12 cellular contexts compared by ENCODE assay signal in genomic region chr6:149766156-149766768, GRCh38. TPM values are rescaled to one million over a fixed set of nuclear protein-coding genes. Genes with fewer than 3 reads are reported as not detected.
A peak's percentile ranks its signal among the peaks of the same experiment; 100 is the strongest.
DNase-seq lines count a peak whose midpoint lies in the region; ATAC-seq and TF ChIP-seq lines count a peak whose summit lies in the region.
"Had no signal": no experiment of that assay in that cellular context is flagged by ENCODE, and none has a peak within 500 bp of the region (broad histone marks: within the 10 kb centered on the region; RNA-seq: fewer than 3 reads in every experiment).

No MANE protein-coding gene starts in this region.

- 23 to 35% methylated on average over 3 of the region's 3 CpGs for WGBS in aorta, 2 donors

- H3K4me1 ChIP-seq in left ventricle myocardium inferior: peaks cover 7% of the 10 kb centered on the region
- H3K4me1 ChIP-seq in aorta (ENCODE audit: control insufficient read depth in 1 of 2, insufficient read depth in 2 of 2, low read length in 2 of 2): peaks cover 0 to 3% of the 10 kb centered on the region in 2 donors

- TF ChIP-seq CTCF in left ventricle myocardium inferior (IDR thresholded peaks at IDR 0.05; ENCODE audit: borderline replicate concordance) (no peak), VCaP (conservative IDR thresholded peaks at IDR 0.05) (no peak)

- DNase-seq in left ventricle myocardium superior: no peak
- no peak for DNase-seq in left ventricle myocardium inferior
- DNase-seq in fibroblast of the conjunctiva (ENCODE audit: low read depth): peak; percentile 86
- no peak for DNase-seq in aorta
- no peak for DNase-seq in mucosa of gallbladder (ENCODE audit: low spot score)
- no peak for DNase-seq in NCI-H446 (lab: John Stamatoyannopoulos, UW)
- DNase-seq: activated CD4-positive, alpha-beta T cell treated with anti-CD3 and anti-CD28 coated beads, Interleukin-2, amount 10 ng/mL, durations not matched to agents 24 days and 14 days; activated effector memory CD4-positive, alpha-beta T cell treated with Interleukin-2 at 50 U/mL for 16 hours; NCI-H2227 treated with DMSO at 0.1 percent for 48 hours had no signal

- H3K27ac ChIP-seq in left ventricle myocardium inferior (replicated peaks) (no peak overlapping the region), VCaP (peak overlapping the region; percentile 56), aorta (ENCODE audit: low read depth in 1 of 2, low read length in 2 of 2) (no peak overlapping the region)

- ATAC-seq in left ventricle myocardium superior (peak; percentile 34), aorta (ENCODE audit: low FRiP score) (peak; percentile 19), HG03045 (IDR thresholded peaks at IDR 0.05; ENCODE audit: unreplicated experiment) (no peak)

- H3K9me3 ChIP-seq in left ventricle myocardium inferior (replicated peaks) (peaks cover 12% of the 10 kb centered on the region), aorta (ENCODE audit: control insufficient read depth, low read length) (no peaks in the 10 kb centered on the region)

- no peak overlapping the region for H3K4me3 ChIP-seq in left ventricle myocardium inferior
- H3K4me3 ChIP-seq in aorta (ENCODE audit: low read length in 2 of 2): no peak overlapping the region
- H3K4me3 ChIP-seq: lung had no signal

- H3K36me3 ChIP-seq in left ventricle myocardium inferior: peaks cover 30% of the 10 kb centered on the region
- H3K36me3 ChIP-seq in aorta (ENCODE audit: control insufficient read depth in 1 of 2, insufficient read depth in 2 of 2, low read length in 1 of 2): no peaks in the 10 kb centered on the region

- intact Hi-C loops in left ventricle myocardium superior (cut with micrococcal nuclease): no loop called here
- intact Hi-C loops in left ventricle myocardium inferior (cut with micrococcal nuclease): no loop called here
- intact Hi-C loops in aorta (cut with DNase I): no loop called here

- H3K27me3 ChIP-seq in left ventricle myocardium inferior (ENCODE audit: low read depth) (no peaks in the 10 kb centered on the region), aorta (ENCODE audit: control insufficient read depth in 1 of 2, insufficient read depth in 2 of 2, low read length in 1 of 2) (no peaks in the 10 kb centered on the region)

RNA-seq across cellular contexts. Expression of gene PCMT1, which starts 16.7 kb away (rescaled TPM):
- 171 TPM for total RNA-seq in left ventricle myocardium superior
- 166 TPM for total RNA-seq in left ventricle myocardium inferior
- total RNA-seq in aorta: 10 to 100 TPM; 48.4 to 55.9 TPM
- 10 to 100 TPM; 51.9 to 72.1 TPM for polyA plus RNA-seq in aorta
- 50.9 TPM for total RNA-seq in mucosa of gallbladder

RNA-seq across cellular contexts. Expression of gene NUP43, which starts 19.9 kb away (rescaled TPM):
- total RNA-seq in left ventricle myocardium superior (30.1 TPM), left ventricle myocardium inferior (29.7 TPM), aorta (10 to 100 TPM; 28.6 to 32.1 TPM), mucosa of gallbladder (31.6 TPM)
- polyA plus RNA-seq in aorta: 10 to 100 TPM in 1 of 2 donors, 1 to 10 TPM in 1; 3.6 to 10.6 TPM

RNA-seq across cellular contexts. Expression of gene LATS1, which starts 48.4 kb away (rescaled TPM):
- 12.2 TPM for total RNA-seq in left ventricle myocardium superior
- 10.8 TPM for total RNA-seq in left ventricle myocardium inferior
- total RNA-seq in aorta: 10 to 100 TPM; 31.5 to 39.2 TPM
- 1 to 10 TPM; 5.4 to 7.0 TPM for polyA plus RNA-seq in aorta
- 31.9 TPM for total RNA-seq in mucosa of gallbladder
